In genomic region chr18:64936671-64937070, GRCh38 we compare ENCODE assay signal across 33 cellular contexts.
"Had no signal": no experiment of that assay in that cellular context is flagged by ENCODE, and none has a peak within 500 bp of the region (broad histone marks: within the 10 kb centered on the region; RNA-seq: fewer than 3 reads in every experiment).

No MANE protein-coding gene starts in this region.

- H3K4me2 ChIP-seq: hepatocyte had no signal

- H2AFZ ChIP-seq: hepatocyte had no signal

- H3K4me3 Mint-ChIP-seq: activated CD4-positive, alpha-beta memory T cell treated with anti-CD3 and anti-CD28 coated beads for 36 hours; activated CD4-positive, alpha-beta T cell treated with anti-CD3 and anti-CD28 coated beads for 36 hours; activated CD4-positive, alpha-beta T cell treated with anti-CD3 and anti-CD28 coated beads, Interleukin-2, amount 10 ng/mL, durations not matched to agents 24 days and 14 days; activated CD8-positive, alpha-beta memory T cell treated with anti-CD3 and anti-CD28 coated beads, Interleukin-2, amount 10 ng/mL, durations not matched to agents 7 days and 5 days; activated CD8-positive, alpha-beta T cell treated with anti-CD3 and anti-CD28 coated beads, Interleukin-2, amount 10 ng/mL, durations not matched to agents 7 days and 5 days; activated naive CD4-positive, alpha-beta T cell treated with anti-CD3 and anti-CD28 coated beads for 36 hours; activated naive CD4-positive, alpha-beta T cell treated with anti-CD3 and anti-CD28 coated beads, Interleukin-2, amount 50 U/mL, for 24 hours; activated naive CD8-positive, alpha-beta T cell treated with anti-CD3 and anti-CD28 coated beads for 36 hours; activated naive CD8-positive, alpha-beta T cell treated with anti-CD3 and anti-CD28 coated beads, Interleukin-2, amount 50 U/mL, for 24 hours; activated T-helper 1 cell treated with anti-CD3 and anti-CD28 coated beads, Interleukin-12 subunit alpha, Interleukin-12 subunit beta, Interleukin-2, Interleukin-4 antibody, amounts not matched to agents 30 ng/mL and 10 ng/mL and 1 ng/mL, durations not matched to agents 14 hours and 24 hours and 36 hours; brain had no signal

- H3K4me1 Mint-ChIP-seq: activated CD4-positive, alpha-beta T cell treated with anti-CD3 and anti-CD28 coated beads for 36 hours; activated CD4-positive, alpha-beta T cell treated with anti-CD3 and anti-CD28 coated beads, Interleukin-2, amount 10 ng/mL, durations not matched to agents 24 days and 14 days; activated CD8-positive, alpha-beta memory T cell treated with anti-CD3 and anti-CD28 coated beads, Interleukin-2, amount 10 ng/mL, durations not matched to agents 7 days and 5 days; activated naive CD4-positive, alpha-beta T cell treated with anti-CD3 and anti-CD28 coated beads, Interleukin-2, amount 50 U/mL, for 24 hours; activated naive CD8-positive, alpha-beta T cell treated with anti-CD3 and anti-CD28 coated beads for 36 hours; activated naive CD8-positive, alpha-beta T cell treated with anti-CD3 and anti-CD28 coated beads, Interleukin-2, amount 50 U/mL, for 24 hours had no signal

- H3K36me3 ChIP-seq: adrenal gland, ascending aorta, breast epithelium, cardiac muscle cell, colonic mucosa, esophagus squamous epithelium, gastroesophageal sphincter, heart right ventricle had no signal

- H3K27ac ChIP-seq: adrenal gland, ascending aorta, breast epithelium, cardiac muscle cell, colonic mucosa, epithelial cell of prostate, esophagus squamous epithelium, gastroesophageal sphincter, heart right ventricle, hepatocyte had no signal

- H3K9me3 ChIP-seq: ascending aorta, breast epithelium, colonic mucosa, esophagus squamous epithelium, gastroesophageal sphincter, heart right ventricle had no signal

- H3K79me2 ChIP-seq: hepatocyte had no signal

- H3K27me3 ChIP-seq: adrenal gland, ascending aorta, breast epithelium, cardiac muscle cell, colonic mucosa, esophagus squamous epithelium, gastroesophageal sphincter, heart right ventricle, hepatocyte had no signal

- H3K4me1 ChIP-seq: adrenal gland, ascending aorta, breast epithelium, colonic mucosa, esophagus squamous epithelium, gastroesophageal sphincter, heart right ventricle had no signal

- H3K36me3 Mint-ChIP-seq: activated CD4-positive, alpha-beta memory T cell treated with anti-CD3 and anti-CD28 coated beads for 36 hours; activated CD8-positive, alpha-beta memory T cell treated with anti-CD3 and anti-CD28 coated beads, Interleukin-2, amount 10 ng/mL, durations not matched to agents 7 days and 5 days; activated naive CD4-positive, alpha-beta T cell treated with anti-CD3 and anti-CD28 coated beads, Interleukin-2, amount 50 U/mL, for 24 hours; activated naive CD8-positive, alpha-beta T cell treated with anti-CD3 and anti-CD28 coated beads for 36 hours; brain had no signal

- H3K9me3 Mint-ChIP-seq: activated CD4-positive, alpha-beta T cell treated with anti-CD3 and anti-CD28 coated beads, Interleukin-2, amount 10 ng/mL, durations not matched to agents 24 days and 14 days; activated naive CD4-positive, alpha-beta T cell treated with anti-CD3 and anti-CD28 coated beads for 36 hours; activated naive CD4-positive, alpha-beta T cell treated with anti-CD3 and anti-CD28 coated beads, Interleukin-2, amount 50 U/mL, for 24 hours; activated naive CD8-positive, alpha-beta T cell treated with anti-CD3 and anti-CD28 coated beads for 36 hours; activated naive CD8-positive, alpha-beta T cell treated with anti-CD3 and anti-CD28 coated beads, Interleukin-2, amount 50 U/mL, for 24 hours; activated T-helper 1 cell treated with anti-CD3 and anti-CD28 coated beads, Interleukin-12 subunit alpha, Interleukin-12 subunit beta, Interleukin-2, Interleukin-4 antibody, amounts not matched to agents 30 ng/mL and 10 ng/mL and 1 ng/mL, durations not matched to agents 14 hours and 24 hours and 36 hours; brain had no signal

- H3K4me3 ChIP-seq: adrenal gland, ascending aorta, breast epithelium, cardiac muscle cell, colonic mucosa, esophagus squamous epithelium, gastroesophageal sphincter, heart right ventricle, hepatocyte had no signal

- DNase-seq: activated CD4-positive, alpha-beta memory T cell treated with anti-CD3 and anti-CD28 coated beads for 36 hours; activated CD4-positive, alpha-beta T cell treated with anti-CD3 and anti-CD28 coated beads for 36 hours; activated CD4-positive, alpha-beta T cell treated with anti-CD3 and anti-CD28 coated beads, Interleukin-2, amount 10 ng/mL, durations not matched to agents 24 days and 14 days; activated CD4-positive, CD25-positive, alpha-beta regulatory T cell; activated CD4-positive, CD25-positive, alpha-beta regulatory T cell treated with anti-CD3 and anti-CD28 coated beads, Interleukin-2, amount 50 U/mL, for 72 hours; activated CD8-positive, alpha-beta memory T cell treated with anti-CD3 and anti-CD28 coated beads, Interleukin-2, amount 10 ng/mL, durations not matched to agents 7 days and 5 days; activated CD8-positive, alpha-beta memory T cell treated with anti-CD3 and anti-CD28 coated beads, Interleukin-2, amount 50 U/mL, for 4 hours; activated CD8-positive, alpha-beta T cell treated with anti-CD3 and anti-CD28 coated beads, Interleukin-2, amount 10 ng/mL, durations not matched to agents 7 days and 5 days; activated effector memory CD4-positive, alpha-beta T cell treated with anti-CD3 and anti-CD28 coated beads, Interleukin-2, amount 50 U/mL, for 16 hours; activated naive CD4-positive, alpha-beta T cell treated with anti-CD3 and anti-CD28 coated beads for 36 hours; activated naive CD8-positive, alpha-beta T cell treated with anti-CD3 and anti-CD28 coated beads for 36 hours; activated naive CD8-positive, alpha-beta T cell treated with anti-CD3 and anti-CD28 coated beads, Interleukin-2, amount 50 U/mL, for 24 hours; activated T-cell treated with anti-CD3 and anti-CD28 coated beads, Interleukin-2, amount 50 U/mL, for 1 hour; activated T-cell treated with anti-CD3 and anti-CD28 coated beads, Interleukin-2, amount 50 U/mL, for 48 hours; adrenal gland; amygdala; central memory CD4-positive, alpha-beta T cell; cerebellar nuclear complex; colonic mucosa; effector CD8-positive, alpha-beta T cell; esophagus squamous epithelium; foreskin melanocyte; heart right ventricle had no signal

- H3K27me3 Mint-ChIP-seq: activated CD4-positive, alpha-beta memory T cell treated with anti-CD3 and anti-CD28 coated beads for 36 hours; activated CD4-positive, alpha-beta T cell treated with anti-CD3 and anti-CD28 coated beads for 36 hours; activated CD4-positive, alpha-beta T cell treated with anti-CD3 and anti-CD28 coated beads, Interleukin-2, amount 10 ng/mL, durations not matched to agents 24 days and 14 days; activated CD8-positive, alpha-beta memory T cell treated with anti-CD3 and anti-CD28 coated beads, Interleukin-2, amount 10 ng/mL, durations not matched to agents 7 days and 5 days; activated naive CD4-positive, alpha-beta T cell treated with anti-CD3 and anti-CD28 coated beads, Interleukin-2, amount 50 U/mL, for 24 hours; activated naive CD8-positive, alpha-beta T cell treated with anti-CD3 and anti-CD28 coated beads for 36 hours; activated naive CD8-positive, alpha-beta T cell treated with anti-CD3 and anti-CD28 coated beads, Interleukin-2, amount 50 U/mL, for 24 hours; brain had no signal

- H3K27ac Mint-ChIP-seq: activated CD4-positive, alpha-beta memory T cell treated with anti-CD3 and anti-CD28 coated beads for 36 hours; activated CD4-positive, alpha-beta T cell treated with anti-CD3 and anti-CD28 coated beads for 36 hours; activated CD4-positive, alpha-beta T cell treated with anti-CD3 and anti-CD28 coated beads, Interleukin-2, amount 10 ng/mL, durations not matched to agents 24 days and 14 days; activated CD8-positive, alpha-beta memory T cell treated with anti-CD3 and anti-CD28 coated beads, Interleukin-2, amount 10 ng/mL, durations not matched to agents 7 days and 5 days; activated CD8-positive, alpha-beta T cell treated with anti-CD3 and anti-CD28 coated beads, Interleukin-2, amount 10 ng/mL, durations not matched to agents 7 days and 5 days; activated naive CD4-positive, alpha-beta T cell treated with anti-CD3 and anti-CD28 coated beads for 36 hours; activated naive CD4-positive, alpha-beta T cell treated with anti-CD3 and anti-CD28 coated beads, Interleukin-2, amount 50 U/mL, for 24 hours; activated naive CD8-positive, alpha-beta T cell treated with anti-CD3 and anti-CD28 coated beads for 36 hours; activated naive CD8-positive, alpha-beta T cell treated with anti-CD3 and anti-CD28 coated beads, Interleukin-2, amount 50 U/mL, for 24 hours; activated T-helper 1 cell treated with anti-CD3 and anti-CD28 coated beads, Interleukin-12 subunit alpha, Interleukin-12 subunit beta, Interleukin-2, Interleukin-4 antibody, amounts not matched to agents 30 ng/mL and 10 ng/mL and 1 ng/mL, durations not matched to agents 14 hours and 24 hours and 36 hours; activated T-helper 2 cell treated with anti-CD3 and anti-CD28 coated beads, Interferon-gamma antibody, Interleukin-2, Interleukin-4, amounts not matched to agents 10 μg/mL and 5 μg/mL and 100 μg/mL, durations not matched to agents 14 hours and 24 hours and 36 hours; brain had no signal
